In genomic region chr7:47444376-47445098, GRCh38 we compare ENCODE assay signal across 8 cellular contexts.
DNase-seq lines count a peak whose midpoint lies in the region; ATAC-seq and TF ChIP-seq lines count a peak whose summit lies in the region.

No MANE protein-coding gene starts in this region.

- BruUV-seq in MCF 10A (replicated peaks; lab: Mats Ljungman, UMichigan): no TSS peak

- CTCF ChIA-PET in MCF 10A (lab: Yijun Ruan, JAX): interaction anchor here (0.6 to 2.3 kb wide), 12 partner anchors 9 to 504 kb away, joined by 3 to 9 read pairs (median 4); no protein-coding TSS in a partner anchor

- H2BK5ac ChIP-seq in mesenchymal stem cell (ENCODE audit: low read depth, low read length, poor library complexity, severe bottlenecking): no peak overlapping the region

- H3K18ac ChIP-seq in mesenchymal stem cell (ENCODE audit: low read depth in 1 of 2, low read length in 2 of 2): peak overlapping the region in 1 of 2 experiments; percentile 41

- POLR2A ChIA-PET in MCF 10A (lab: Yijun Ruan, JAX): interaction anchor here (0.6 kb wide), 1 partner anchor 63 kb away, joined by 3 read pairs; no protein-coding TSS in a partner anchor

- intact Hi-C loops in CD14-positive monocyte (cut with micrococcal nuclease) (loop anchor here in 1 of 2 donors (5.0 kb wide), 1 partner anchor 373 kb away; no protein-coding TSS in a partner anchor), MCF 10A (cut with micrococcal nuclease) (loop anchor here (1.0 to 5.0 kb wide), 2 partner anchors 33 to 375 kb away; no protein-coding TSS in a partner anchor)

- H4K8ac ChIP-seq in mesenchymal stem cell (ENCODE audit: low read length): peak overlapping the region; percentile 20

- peaks cover 57% of the 10 kb centered on the region for H3K79me1 ChIP-seq in mesenchymal stem cell (replicated peaks; ENCODE audit: low read length, poor library complexity, severe bottlenecking)

- no peak overlapping the region for H2AK5ac ChIP-seq in mesenchymal stem cell (ENCODE audit: low read length, severe bottlenecking)

- H3K4ac ChIP-seq in mesenchymal stem cell (ENCODE audit: low read depth in 1 of 2, low read length in 2 of 2): peak overlapping the region in 1 of 2 experiments; percentile 9

- ATAC-seq in GM19023 (IDR thresholded peaks at IDR 0.05; ENCODE audit: unreplicated experiment): no peak
- ATAC-seq in HG03196 (IDR thresholded peaks at IDR 0.05; ENCODE audit: unreplicated experiment): no peak

- no peak overlapping the region for H2BK15ac ChIP-seq in mesenchymal stem cell (ENCODE audit: low read depth, poor library complexity, severe bottlenecking)

- no peaks in the 10 kb centered on the region for H3K27me3 Mint-ChIP-seq in CD14-positive monocyte (ENCODE audit: low read depth in 3 of 3)
- H3K27me3 Mint-ChIP-seq in MCF 10A (ENCODE audit: insufficient read depth, unreplicated experiment): no peaks in the 10 kb centered on the region

- no peak overlapping the region for H3K4me3 ChIP-seq in mesenchymal stem cell (ENCODE audit: insufficient read depth in 1 of 2, low read depth in 1 of 2, low read length in 2 of 2)

- peaks cover 0 to 20% of the 10 kb centered on the region in 2 experiments for H3K27me3 ChIP-seq in mesenchymal stem cell (ENCODE audit: control insufficient read depth in 1 of 2, insufficient read depth in 1 of 2, low read length in 2 of 2)

- H3K4me3 Mint-ChIP-seq in CD14-positive monocyte (no peak overlapping the region), MCF 10A (ENCODE audit: unreplicated experiment) (no peak overlapping the region)

- H2AFZ ChIP-seq in mesenchymal stem cell (ENCODE audit: low read depth, low read length): no peak overlapping the region

- H3K9ac ChIP-seq in mesenchymal stem cell (ENCODE audit: low read length): no peak overlapping the region

- H3K36me3 Mint-ChIP-seq in CD14-positive monocyte: peaks cover 40 to 51% of the 10 kb centered on the region in 2 donors
- peaks cover 17% of the 10 kb centered on the region for H3K36me3 Mint-ChIP-seq in MCF 10A (ENCODE audit: insufficient read depth, unreplicated experiment)

- H3K9me3 Mint-ChIP-seq in CD14-positive monocyte (no peaks in the 10 kb centered on the region), MCF 10A (ENCODE audit: unreplicated experiment) (no peaks in the 10 kb centered on the region)

- DNase-seq in CD14-positive monocyte (ENCODE audit: low spot score): no peak
- peak; percentile 22 for DNase-seq in HPDE6-E6E7 (ENCODE audit: extremely low spot score)
- DNase-seq in MCF 10A (ENCODE audit: unreplicated experiment): peak; percentile 38
- DNase-seq in mesenchymal stem cell: no peak
- DNase-seq in activated CD4-positive, alpha-beta T cell treated with anti-CD3 and anti-CD28 coated beads for 4 hours: no peak
- no peak for DNase-seq in NCI-H2227 (lab: John Stamatoyannopoulos, UW; ENCODE audit: unreplicated experiment)

- H3K36me3 ChIP-seq in mesenchymal stem cell (ENCODE audit: control insufficient read depth in 1 of 2, insufficient read depth in 2 of 2, low read depth in 1 of 2, low read length in 2 of 2): peaks cover 0 to 33% of the 10 kb centered on the region in 2 experiments

- peaks cover 34% of the 10 kb centered on the region for H3K4me1 ChIP-seq in mesenchymal stem cell (ENCODE audit: control insufficient read depth, insufficient read depth, low read depth, low read length)

- WGBS in mesenchymal stem cell: 84% methylated on average over 12 of the region's 14 CpGs

- no peak overlapping the region for H3K14ac ChIP-seq in mesenchymal stem cell (ENCODE audit: low read length in 2 of 2)

- H3K4me1 Mint-ChIP-seq in CD14-positive monocyte (no peaks in the 10 kb centered on the region), MCF 10A (ENCODE audit: insufficient read depth, unreplicated experiment) (peaks cover 45% of the 10 kb centered on the region)

- peak overlapping the region; percentile 65 for H4K91ac ChIP-seq in mesenchymal stem cell (ENCODE audit: low read length)

- no peaks in the 10 kb centered on the region for H3K9me3 ChIP-seq in mesenchymal stem cell (ENCODE audit: control insufficient read depth, low read length)

- TF ChIP-seq CTCF in CD14-positive monocyte (IDR thresholded peaks at IDR 0.05): peak; percentile 66
- TF ChIP-seq CTCF in MCF 10A (IDR thresholded peaks at IDR 0.05; ENCODE audit: unreplicated experiment): peak; percentile 63

- H2BK12ac ChIP-seq in mesenchymal stem cell (ENCODE audit: low read length in 2 of 2): peak overlapping the region in 1 of 2 experiments; percentile 41

- H3K27ac Mint-ChIP-seq in CD14-positive monocyte (peak overlapping the region in 4 of 7 donors; percentile 43 to 83 (median 54)), MCF 10A (ENCODE audit: low read depth, unreplicated experiment) (no peak overlapping the region)

- H3K27ac ChIP-seq in mesenchymal stem cell (ENCODE audit: low read length, poor library complexity, severe bottlenecking): no peak overlapping the region

- no peak overlapping the region for H2BK120ac ChIP-seq in mesenchymal stem cell (ENCODE audit: low read depth, low read length)

- H3K4me2 ChIP-seq in mesenchymal stem cell (ENCODE audit: low read length, poor library complexity, severe bottlenecking): no peak overlapping the region

- H3K23ac ChIP-seq in mesenchymal stem cell (ENCODE audit: low read length in 2 of 2): no peak overlapping the region

Comparison
In these comparisons a context has a peak if more than half of its experiments do, and no peak if none do; other contexts are left out.
1. DNase-seq: peak in HPDE6-E6E7 (single experiment) and MCF 10A (single experiment); none in CD14-positive monocyte (single experiment), mesenchymal stem cell (single experiment), activated CD4-positive, alpha-beta T cell treated with anti-CD3 and anti-CD28 coated beads for 4 hours (0 of 2) and NCI-H2227 (single experiment).